ENCODE assay signal across 11 cellular contexts in genomic region chr15:62112616-62113593, GRCh38. TPM values are rescaled to one million over a fixed set of nuclear protein-coding genes. Genes with fewer than 3 reads are reported as not detected.
A peak's percentile ranks its signal among the peaks of the same experiment; 100 is the strongest.
DNase-seq lines count a peak whose midpoint lies in the region; ATAC-seq, FAIRE-seq and TF ChIP-seq lines count a peak whose summit lies in the region.
"Had no signal": no experiment of that assay in that cellular context is flagged by ENCODE, and none has a peak within 500 bp of the region (broad histone marks: within the 10 kb centered on the region; RNA-seq: fewer than 3 reads in every experiment).

No MANE protein-coding gene starts in this region.

- in situ Hi-C loops in KBM-7 (cut with MboI; ENCODE audit: low pct_unique_long_range_greater_than_20kb, low sequenced_read_pairs) = no loop called here

- H3K9me3 ChIP-seq in body of pancreas = no peaks in the 10 kb centered on the region
- H3K9me3 ChIP-seq: neutrophil had no signal

- H3K4me3 ChIP-seq in body of pancreas = no peak overlapping the region
- no peak overlapping the region for H3K4me3 ChIP-seq in coronary artery

- FAIRE-seq in urothelium cell line (lab: Jason Lieb, UNC) = peak; percentile 96

- H3K36me3 ChIP-seq in body of pancreas (replicated peaks in 1 of 2; ENCODE audit: insufficient read depth in 1 of 2, low read depth in 2 of 2) = no peaks in the 10 kb centered on the region
- H3K36me3 ChIP-seq: neutrophil had no signal

- peaks cover 61% of the 10 kb centered on the region for H3K4me1 ChIP-seq in body of pancreas

- DNase-seq in Right ventricle myocardium superior = no peak
- DNase-seq in Right ventricle myocardium inferior (ENCODE audit: missing footprints) = no peak
- peak; percentile 71 to 90 (median 84) for DNase-seq in body of pancreas
- no peak for DNase-seq in left colon
- DNase-seq in urothelium cell line (ENCODE audit: low spot score) = peak; percentile 84
- no peak for DNase-seq in coronary artery (ENCODE audit: low spot score)
- DNase-seq in KBM-7 = no peak
- DNase-seq: activated CD4-positive, alpha-beta memory T cell treated with anti-CD3 and anti-CD28 coated beads for 36 hours; CD8-positive, alpha-beta memory T cell had no signal

- peak in 2 of 3 donors; percentile 29 to 33 for TF ChIP-seq POLR2A in body of pancreas (IDR thresholded peaks at IDR 0.05)

- ATAC-seq in Right ventricle myocardium superior (ENCODE audit: poor library complexity) (peak; percentile 45), Right ventricle myocardium inferior (no peak), body of pancreas (peak; percentile 95), left colon (peak; percentile 69), HG02763 (IDR thresholded peaks at IDR 0.05; ENCODE audit: unreplicated experiment) (no peak)

- H3K27ac ChIP-seq in body of pancreas = peak overlapping the region; percentile 81 to 92 (median 84)
- no peak overlapping the region for H3K27ac ChIP-seq in coronary artery
- H3K27ac ChIP-seq: neutrophil had no signal

- H3K27me3 ChIP-seq in body of pancreas = no peaks in the 10 kb centered on the region
- H3K27me3 ChIP-seq: neutrophil had no signal

- intact Hi-C loops in Right ventricle myocardium superior (cut with DNase I) = no loop called here
- intact Hi-C loops in Right ventricle myocardium inferior (cut with DNase I) = no loop called here
- intact Hi-C loops in body of pancreas (cut with DNase I) = no loop called here
- intact Hi-C loops in left colon (cut with DNase I, micrococcal nuclease) = no loop called here

- peak in 1 of 7 experiments; percentile 7 for TF ChIP-seq CTCF in body of pancreas (IDR thresholded peaks at IDR 0.05)
- TF ChIP-seq CTCF in coronary artery (IDR thresholded peaks at IDR 0.05) = no peak

- 41 to 42% methylated on average over 11 of the region's 11 CpGs for WGBS in body of pancreas, 2 donors

RNA-seq across cellular contexts. Expression of gene C2CD4A, which starts 46.1 kb away (rescaled TPM):
- total RNA-seq in Right ventricle myocardium superior = not detected
- total RNA-seq in Right ventricle myocardium inferior = not detected
- total RNA-seq in body of pancreas = 1 to 10 TPM; 1.6 to 2.1 TPM
- total RNA-seq in left colon = 1 to 10 TPM in 1 of 2 donors, under 1 TPM in 1; 0.22 to 1.1 TPM

RNA-seq across cellular contexts. Expression of gene C2CD4B, which starts 52.2 kb away (rescaled TPM):
- total RNA-seq in Right ventricle myocardium superior = 1.5 TPM
- total RNA-seq in Right ventricle myocardium inferior = 2.5 TPM
- 100 to 1,000 TPM in 1 of 2 donors, 10 to 100 TPM in 1; 75.8 to 142 TPM for total RNA-seq in body of pancreas
- total RNA-seq in left colon = 1 to 10 TPM; 1.7 to 2.8 TPM

RNA-seq across cellular contexts. Expression of gene VPS13C, which starts 52.7 kb away (rescaled TPM):
- total RNA-seq in Right ventricle myocardium superior (32.8 TPM), Right ventricle myocardium inferior (34.5 TPM), body of pancreas (10 to 100 TPM; 67.2 to 68.6 TPM), left colon (10 to 100 TPM; 55.2 to 57.2 TPM)

Comparison
In these comparisons a context has a peak if more than half of its experiments do, and no peak if none do; other contexts are left out.
1. ATAC-seq: peak in Right ventricle myocardium superior (single experiment), body of pancreas (single experiment) and left colon (single experiment); none in Right ventricle myocardium inferior (single experiment) and HG02763 (single experiment).
2. DNase-seq: peak in body of pancreas (4 of 4) and urothelium cell line (single experiment); none in Right ventricle myocardium superior (single experiment), Right ventricle myocardium inferior (single experiment), left colon (0 of 2), coronary artery (single experiment) and KBM-7 (single experiment).
3. H3K27ac ChIP-seq: peak in body of pancreas (4 of 4); none in coronary artery (0 of 2).
4. RNA of gene C2CD4B, which starts 52.2 kb away (total RNA-seq): 75.8 to 142 TPM in body of pancreas; 1.7 to 2.8 TPM in left colon, 2.5 TPM in Right ventricle myocardium inferior (single experiment) and 1.5 TPM in Right ventricle myocardium superior (single experiment); every median in the first group is over 10 times any median in the second.